9 cellular contexts compared by ENCODE assay signal in genomic region chr13:30115257-30115600, GRCh38.
DNase-seq lines count a peak whose midpoint lies in the region; ATAC-seq, FAIRE-seq and TF ChIP-seq lines count a peak whose summit lies in the region.
"Had no signal": no experiment of that assay in that cellular context is flagged by ENCODE, and none has a peak within 500 bp of the region (broad histone marks: within the 10 kb centered on the region; RNA-seq: fewer than 3 reads in every experiment).

No MANE protein-coding gene starts in this region.

- H3K4me1 ChIP-seq in Caco-2: peaks cover 29% of the 10 kb centered on the region
- H3K4me1 ChIP-seq in PC-3 (ENCODE audit: insufficient read depth, low read length): peaks cover 30% of the 10 kb centered on the region
- H3K4me1 ChIP-seq in pancreas: peaks cover 8 to 21% (median 18%) of the 10 kb centered on the region in 3 donors

- BruUV-seq in Caco-2 (replicated peaks; lab: Mats Ljungman, UMichigan) (no TSS peak), PC-3 (replicated peaks; lab: Mats Ljungman, UMichigan) (no TSS peak)

- 0 to 3% methylated on average over 9 of the region's 9 CpGs for WGBS in pancreas, 2 donors

- no peak overlapping the region for H3K27ac ChIP-seq in PC-3 (ENCODE audit: low read length)
- peak overlapping the region in 2 of 4 donors; percentile 82 to 87 for H3K27ac ChIP-seq in pancreas

- no peaks in the 10 kb centered on the region for H3K36me3 Mint-ChIP-seq in Caco-2 (ENCODE audit: insufficient read depth, unreplicated experiment)

- no peaks in the 10 kb centered on the region for H3F3A ChIP-seq in PC-3 (ENCODE audit: low read length, unreplicated experiment)

- H3K36me3 ChIP-seq in Caco-2 (ENCODE audit: control insufficient read depth, insufficient read depth, low read length): no peaks in the 10 kb centered on the region
- no peaks in the 10 kb centered on the region for H3K36me3 ChIP-seq in PC-3 (ENCODE audit: low read depth, low read length)
- H3K36me3 ChIP-seq in pancreas: no peaks in the 10 kb centered on the region

- peak overlapping the region; percentile 76 for H2AFZ ChIP-seq in PC-3 (ENCODE audit: low read length)

- peak overlapping the region; percentile 95 for H3K4me3 Mint-ChIP-seq in Caco-2 (ENCODE audit: unreplicated experiment)

- H3K9me2 ChIP-seq in PC-3 (replicated peaks; ENCODE audit: low read length): no peaks in the 10 kb centered on the region

- ATAC-seq in PC-3 (no peak), pancreas (peak; percentile 12 to 30 (median 22)), HG02798 (IDR thresholded peaks at IDR 0.05; ENCODE audit: poor library complexity, unreplicated experiment) (no peak), GM19324 (IDR thresholded peaks at IDR 0.05; ENCODE audit: low FRiP score, unreplicated experiment) (no peak)

- H3K27me3 ChIP-seq in Caco-2 (replicated peaks; ENCODE audit: control insufficient read depth, insufficient read depth, low read length): no peaks in the 10 kb centered on the region
- no peaks in the 10 kb centered on the region for H3K27me3 ChIP-seq in PC-3 (ENCODE audit: low read length)
- no peaks in the 10 kb centered on the region for H3K27me3 ChIP-seq in pancreas

- H3K9ac ChIP-seq in PC-3 (ENCODE audit: low read length): no peak overlapping the region

- H3K4me3 ChIP-seq in Caco-2 (ENCODE audit: low read depth, low read length) (peak overlapping the region; percentile 4; the same call in 1 of the 2 replicates), PC-3 (ENCODE audit: low read length) (peak overlapping the region; percentile 72), epithelial cell of proximal tubule (ENCODE audit: low read depth, low read length) (peak overlapping the region; percentile 42), pancreas (peak overlapping the region; percentile 61 to 68 (median 66))

- TF ChIP-seq CTCF in Caco-2 (IDR thresholded peaks at IDR 0.05; ENCODE audit: insufficient read depth in 1 of 2, low read depth in 1 of 2, low read length in 1 of 2, severe bottlenecking in 1 of 2, unreplicated experiment in 1 of 2) (peak in 1 of 2 experiments; percentile 7), PC-3 (conservative IDR thresholded peaks at IDR 0.05; ENCODE audit: low read depth, low read length) (no peak), epithelial cell of proximal tubule (conservative IDR thresholded peaks at IDR 0.05; ENCODE audit: low read depth, low read length) (no peak), pancreas (IDR thresholded peaks at IDR 0.05) (peak in 1 of 4 donors; percentile 5)

- peak overlapping the region; percentile 96 for H3K27ac Mint-ChIP-seq in Caco-2 (ENCODE audit: unreplicated experiment)

- H3K79me2 ChIP-seq in PC-3 (ENCODE audit: low read length): no peaks in the 10 kb centered on the region

- no peaks in the 10 kb centered on the region for H4K20me1 ChIP-seq in PC-3 (ENCODE audit: low read length)

- H3K4me2 ChIP-seq in PC-3 (ENCODE audit: low read length): peak overlapping the region; percentile 90

- CTCF ChIA-PET in Caco-2 (lab: Charles Lee): interaction anchor here (0.7 to 5.0 kb wide), 14 partner anchors 9 to 607 kb away, joined by 3 to 45 read pairs (median 8); partner anchors contain the start of gene UBL3
- CTCF ChIA-PET in PC-3 (lab: Charles Lee): interaction anchor here (0.7 to 1.7 kb wide), 6 partner anchors 10 to 607 kb away, joined by 3 to 18 read pairs (median 5); partner anchors contain the start of gene UBL3

- POLR2A ChIA-PET in Caco-2 (lab: Charles Lee): interaction anchor here (0.6 to 1.2 kb wide), 4 partner anchors 167 to 344 kb away, joined by 3 to 5 read pairs (median 4); no protein-coding TSS in a partner anchor
- POLR2A ChIA-PET in PC-3 (lab: Charles Lee; ENCODE audit: unreplicated experiment): interaction anchor here (0.6 kb wide), 3 partner anchors 191 to 294 kb away, joined by 3 to 6 read pairs (median 3); no protein-coding TSS in a partner anchor

- no peaks in the 10 kb centered on the region for H3K27me3 Mint-ChIP-seq in Caco-2 (ENCODE audit: insufficient read depth, unreplicated experiment)

- no peaks in the 10 kb centered on the region for H3K9me3 ChIP-seq in Caco-2
- no peaks in the 10 kb centered on the region for H3K9me3 ChIP-seq in PC-3 (ENCODE audit: low read length)
- no peaks in the 10 kb centered on the region for H3K9me3 ChIP-seq in pancreas

- DNase-seq in Caco-2 (no peak), PC-3 (no peak), epithelial cell of proximal tubule (ENCODE audit: low read depth) (no peak), pancreas (no peak), DMS53 (lab: John Stamatoyannopoulos, UW) (no peak), GM19240 (ENCODE audit: insufficient read length, low spot score) (no peak)

- intact Hi-C loops in Caco-2 (cut with micrococcal nuclease; ENCODE audit: unreplicated experiment) (loop anchor here (1.0 to 10.0 kb wide), 5 partner anchors 90 to 607 kb away; partner anchors contain the start of gene SLC7A1), PC-3 (cut with micrococcal nuclease) (loop anchor here (1.0 to 5.0 kb wide), 3 partner anchors 268 to 606 kb away; no protein-coding TSS in a partner anchor), pancreas (cut with DNase I) (loop anchor here in 2 of 3 donors (10.0 kb wide), 3 partner anchors 330 to 610 kb away; no protein-coding TSS in a partner anchor)

- no peaks in the 10 kb centered on the region for H3K9me3 Mint-ChIP-seq in Caco-2 (ENCODE audit: unreplicated experiment)

- peaks cover 34% of the 10 kb centered on the region for H3K4me1 Mint-ChIP-seq in Caco-2 (ENCODE audit: low read depth, unreplicated experiment)

- no peak for FAIRE-seq in pancreas (lab: Jason Lieb, UNC)
- FAIRE-seq: colon had no signal

Comparison
In these comparisons a context has a peak if more than half of its experiments do, and no peak if none do; other contexts are left out.
1. H3K4me3 ChIP-seq: peak in every context shown above with its lines; median percentile 72 in PC-3; 66 in pancreas; 42 in epithelial cell of proximal tubule; 4 in Caco-2.
2. ATAC-seq: peak in pancreas (4 of 4); none in PC-3 (single experiment), HG02798 (single experiment) and GM19324 (single experiment).